Comparison of ENCODE assay signal across 16 cellular contexts in genomic region chr21:43979654-43980053, GRCh38. TPM values are rescaled to one million over a fixed set of nuclear protein-coding genes. Genes with fewer than 3 reads are reported as not detected.
A peak's percentile ranks its signal among the peaks of the same experiment; 100 is the strongest.
DNase-seq lines count a peak whose midpoint lies in the region; TF ChIP-seq lines count a peak whose summit lies in the region.
"Had no signal": no experiment of that assay in that cellular context is flagged by ENCODE, and none has a peak within 500 bp of the region (broad histone marks: within the 10 kb centered on the region; RNA-seq: fewer than 3 reads in every experiment).

No MANE protein-coding gene starts in this region.

- H3K56ac ChIP-seq in H9 (ENCODE audit: insufficient read length, low read depth, low read length) (no peak overlapping the region), mesendoderm (ENCODE audit: low read length) (no peak overlapping the region)

- H3K27me3 Mint-ChIP-seq in H9 (ENCODE audit: low read depth): no peaks in the 10 kb centered on the region
- H3K27me3 Mint-ChIP-seq: activated CD4-positive, alpha-beta T cell treated with anti-CD3 and anti-CD28 coated beads for 36 hours; activated CD8-positive, alpha-beta memory T cell treated with anti-CD3 and anti-CD28 coated beads, Interleukin-2, amount 10 ng/mL, durations not matched to agents 7 days and 5 days; B cell had no signal

- H2AFZ ChIP-seq in H9 (ENCODE audit: low read length): no peak overlapping the region
- H2AFZ ChIP-seq: PC-9 had no signal

- H4K20me1 ChIP-seq in H9 (ENCODE audit: control insufficient read depth, insufficient read depth, insufficient read length): no peaks in the 10 kb centered on the region

- H2BK120ac ChIP-seq in H9 (ENCODE audit: low read depth, low read length, poor library complexity, severe bottlenecking) (no peak overlapping the region), mesendoderm (ENCODE audit: low read depth, low read length) (no peak overlapping the region)

- H3K79me1 ChIP-seq in H9 (ENCODE audit: insufficient read depth, low read depth, low read length, poor library complexity, severe bottlenecking) (no peaks in the 10 kb centered on the region), mesendoderm (ENCODE audit: low read length) (no peaks in the 10 kb centered on the region)

- no peak overlapping the region for H3K4ac ChIP-seq in H9 (ENCODE audit: low read depth, low read length)
- H3K4ac ChIP-seq in mesendoderm (ENCODE audit: low read depth, low read length): no peak overlapping the region

- H3K4me3 Mint-ChIP-seq in H9: no peak overlapping the region
- H3K4me3 Mint-ChIP-seq: activated CD4-positive, alpha-beta T cell treated with anti-CD3 and anti-CD28 coated beads for 36 hours; activated CD8-positive, alpha-beta memory T cell treated with anti-CD3 and anti-CD28 coated beads, Interleukin-2, amount 10 ng/mL, durations not matched to agents 7 days and 5 days; B cell had no signal

- H2BK15ac ChIP-seq in H9 (ENCODE audit: low read depth, low read length) (no peak overlapping the region), mesendoderm (replicated peaks; ENCODE audit: low read depth) (no peak overlapping the region)

- H3K27ac ChIP-seq in C4-2B (peak overlapping the region; percentile 88), H9 (ENCODE audit: insufficient read length, low read depth, low read length) (no peak overlapping the region), mesendoderm (ENCODE audit: low read depth, low read length) (no peak overlapping the region)
- H3K27ac ChIP-seq: PC-9 had no signal

- no peaks in the 10 kb centered on the region; the same call in 1 of the 2 replicates for H3K4me1 ChIP-seq in H9 (ENCODE audit: insufficient read depth, low read length)
- no peaks in the 10 kb centered on the region for H3K4me1 ChIP-seq in mesendoderm (ENCODE audit: control insufficient read depth, low read depth, low read length)

- H3K23me2 ChIP-seq in H9 (ENCODE audit: insufficient read length, low read depth, low read length, poor library complexity, severe bottlenecking): no peaks in the 10 kb centered on the region

- H3K18ac ChIP-seq in H9 (ENCODE audit: insufficient read length, low read depth, low read length) (no peak overlapping the region), mesendoderm (ENCODE audit: low read length) (no peak overlapping the region)

- H3K79me2 ChIP-seq in H9 (ENCODE audit: insufficient read depth, low read length) (no peaks in the 10 kb centered on the region), mesendoderm (ENCODE audit: control insufficient read depth, insufficient read depth, low read length) (no peaks in the 10 kb centered on the region)

- peaks cover 8 to 11% of the 10 kb centered on the region in 2 experiments for H3K4me1 Mint-ChIP-seq in H9

- no peaks in the 10 kb centered on the region for H3K27me3 ChIP-seq in H9 (ENCODE audit: insufficient read depth, low read length)
- H3K27me3 ChIP-seq in mesendoderm (ENCODE audit: insufficient read depth, low read length, poor library complexity): no peaks in the 10 kb centered on the region

- no CpG with 5 or more reads among the region's 7 CpGs for WGBS in H9 (ENCODE audit: extremely low coverage, insufficient read length, low lambda C conversion rate)
- WGBS in mesendoderm (ENCODE audit: extremely low coverage, insufficient coverage, low lambda C conversion rate): no CpG with 5 or more reads among the region's 7 CpGs

- H2BK5ac ChIP-seq in H9 (ENCODE audit: insufficient read length, low read length) (no peak overlapping the region), mesendoderm (ENCODE audit: low read length) (no peak overlapping the region)

- H2BK20ac ChIP-seq in H9 (ENCODE audit: low read depth, low read length, poor library complexity, severe bottlenecking): no peak overlapping the region

- no peak overlapping the region for H2BK12ac ChIP-seq in H9 (ENCODE audit: insufficient read length, low read depth, low read length)

- DNase-seq in LNCaP clone FGC (ENCODE audit: low read depth): peak; percentile 53
- peak; percentile 14 for DNase-seq in choroid plexus epithelial cell (ENCODE audit: low read depth)
- DNase-seq in pons (ENCODE audit: low spot score): peak; percentile 69
- no peak for DNase-seq in H9
- DNase-seq in SKM-1 treated with dmso at 0.1 percent for 144 hours (lab: John Stamatoyannopoulos, UW; ENCODE audit: unreplicated experiment): no peak
- DNase-seq in mesendoderm: no peak
- DNase-seq: activated CD4-positive, alpha-beta T cell treated with anti-CD3 and anti-CD28 coated beads for 36 hours; activated CD8-positive, alpha-beta memory T cell treated with anti-CD3 and anti-CD28 coated beads, Interleukin-2, amount 10 ng/mL, durations not matched to agents 7 days and 5 days; activated effector memory CD4-positive, alpha-beta T cell treated with anti-CD3 and anti-CD28 coated beads, Interleukin-2, amount 50 U/mL, for 16 hours; foreskin melanocyte; left ventricle myocardium superior; NCI-H1105 treated with DMSO at 0.1 percent for 48 hours; PC-9; stimulated activated CD4-positive, alpha-beta T cell treated with anti-CD3 and anti-CD28 coated beads, Interleukin-2, amount 100 ng/mL, for 24 hours had no signal

- no peaks in the 10 kb centered on the region for H3K36me3 ChIP-seq in mesendoderm (ENCODE audit: control insufficient read depth, insufficient read depth, low read length)

- H2AK5ac ChIP-seq in H9 (ENCODE audit: insufficient read length, low read length) (no peak overlapping the region), mesendoderm (ENCODE audit: low read length) (no peak overlapping the region)

- H3K4me3 ChIP-seq in LNCaP clone FGC (ENCODE audit: low read depth, low read length) (no peak overlapping the region), choroid plexus epithelial cell (ENCODE audit: low read depth, low read length) (no peak overlapping the region), mesendoderm (ENCODE audit: low read length) (no peak overlapping the region)
- H3K4me3 ChIP-seq: PC-9 had no signal

- no peak overlapping the region for H3K27ac Mint-ChIP-seq in H9
- H3K27ac Mint-ChIP-seq: activated CD4-positive, alpha-beta T cell treated with anti-CD3 and anti-CD28 coated beads for 36 hours; activated CD8-positive, alpha-beta memory T cell treated with anti-CD3 and anti-CD28 coated beads, Interleukin-2, amount 10 ng/mL, durations not matched to agents 7 days and 5 days; B cell had no signal

- H4K8ac ChIP-seq in H9 (replicated peaks; ENCODE audit: insufficient read length, low read depth, low read length) (no peak overlapping the region), mesendoderm (ENCODE audit: low read depth, low read length) (no peak overlapping the region)

- no peak overlapping the region for H3K14ac ChIP-seq in H9 (ENCODE audit: insufficient read depth, low read length)

- no peak overlapping the region for H3K4me2 ChIP-seq in H9 (ENCODE audit: insufficient read depth, insufficient read length, low read length)
- no peak overlapping the region for H3K4me2 ChIP-seq in mesendoderm (ENCODE audit: low read length)
- H3K4me2 ChIP-seq: PC-9 had no signal

- peaks cover 4 to 5% of the 10 kb centered on the region in 2 experiments; a peak in 2 of 5 replicates for H3K9me3 Mint-ChIP-seq in H9

- H3K9ac ChIP-seq in H9 (ENCODE audit: extremely low read depth, insufficient read length, low read length): no peak overlapping the region
- H3K9ac ChIP-seq in mesendoderm (ENCODE audit: low read length): no peak overlapping the region

- no peak overlapping the region for H4K5ac ChIP-seq in H9 (ENCODE audit: insufficient read length, low read depth, low read length)
- no peak overlapping the region for H4K5ac ChIP-seq in mesendoderm (ENCODE audit: low read length)

- no peak overlapping the region for H3K23ac ChIP-seq in H9 (ENCODE audit: insufficient read length, low read depth, low read length)
- H3K23ac ChIP-seq in mesendoderm (ENCODE audit: low read length): no peak overlapping the region

- H3T11ph ChIP-seq in H9 (ENCODE audit: low read length): no peak overlapping the region

- no peak for TF ChIP-seq CTCF in C4-2B (conservative IDR thresholded peaks at IDR 0.05)
- TF ChIP-seq CTCF in LNCaP clone FGC (IDR thresholded peaks at IDR 0.05; ENCODE audit: control insufficient read depth, extremely low read depth, insufficient read depth): peak; percentile 34; the same call in 1 of the 2 replicates
- TF ChIP-seq CTCF in choroid plexus epithelial cell (conservative IDR thresholded peaks at IDR 0.05; ENCODE audit: low read depth, low read length): peak; percentile 43
- TF ChIP-seq CTCF in H9 (conservative IDR thresholded peaks at IDR 0.05): no peak

- H3K9me3 ChIP-seq in H9 (ENCODE audit: control insufficient read depth, low read depth, low read length): no peaks in the 10 kb centered on the region

- no peaks in the 10 kb centered on the region for H3K36me3 Mint-ChIP-seq in H9 (ENCODE audit: insufficient read depth in 1 of 3, low read depth in 3 of 3)

- no peak overlapping the region for H4K91ac ChIP-seq in H9 (ENCODE audit: insufficient read length, low read depth, low read length)

RNA-seq across cellular contexts. Expression of gene TRAPPC10, which starts 32.5 kb away (rescaled TPM):
- total RNA-seq in H9 (2021): 27.9 and 32.9 TPM in 2 replicates
- 21.4 TPM for polyA plus RNA-seq in mesendoderm (2013, experiment 1 of 2)
- polyA plus RNA-seq in mesendoderm (2013, experiment 2 of 2): 19.9 TPM

Comparison
In these comparisons a context has a peak if more than half of its experiments do, and no peak if none do; other contexts are left out.
1. CTCF ChIP-seq: peak in LNCaP clone FGC (single experiment) and choroid plexus epithelial cell (single experiment); none in C4-2B (single experiment) and H9 (single experiment).
2. DNase-seq: peak in LNCaP clone FGC (single experiment), choroid plexus epithelial cell (single experiment) and pons (single experiment); none in H9 (single experiment), SKM-1 treated with dmso at 0.1 percent for 144 hours (single experiment) and mesendoderm (single experiment).